Comparison of ENCODE assay signal across 1 cellular context in genomic region chr3:32684800-32685603, GRCh38.
TF ChIP-seq lines count a peak whose summit lies in the region.

TSS of gene CNOT10 (plus strand) at chr3:32685188. CDS start at chr3:32685461, 273 bp downstream.

TF ChIP-seq in K562, 482 proteins besides CTCF, POLR2A, EP300 and RAD21 (continued from another document and continues in another):
- TF ChIP-seq XRCC4 (IDR thresholded peaks at IDR 0.05; ENCODE audit: extremely low read depth, insufficient read depth, insufficient read length) = no peak
- no peak for TF ChIP-seq ZNF165 (CRISPR knock-in tag; IDR thresholded peaks at IDR 0.05; ENCODE audit: borderline replicate concordance)
- TF ChIP-seq ZNF609 (CRISPR knock-in tag; IDR thresholded peaks at IDR 0.05; ENCODE audit: borderline replicate concordance) = no peak
- peak; percentile 70 for TF ChIP-seq NCOA1 (IDR thresholded peaks at IDR 0.05; ENCODE audit: low read depth)
- no peak for TF ChIP-seq ZNF740 (CRISPR knock-in tag; IDR thresholded peaks at IDR 0.05)
- no peak for TF ChIP-seq ZNF740 (tag; IDR thresholded peaks at IDR 0.05)
- peak; percentile 86 for TF ChIP-seq MGA (IDR thresholded peaks at IDR 0.05)
- TF ChIP-seq ZNF354B (CRISPR knock-in tag; IDR thresholded peaks at IDR 0.05) = 0 out of 2 replicates have a peak, but pooled peaks have one; percentile 34
- peak; percentile 89 for TF ChIP-seq SP1 (CRISPR knock-in tag; IDR thresholded peaks at IDR 0.05)
- peak; percentile 83 for TF ChIP-seq SPI1 (IDR thresholded peaks at IDR 0.05; ENCODE audit: borderline replicate concordance, low read depth, low read length)
- 0 out of 4 replicates have a peak, but pooled peaks of 1 of the 2 experiments have one; percentile 3 for TF ChIP-seq KDM1A (IDR thresholded peaks at IDR 0.05)
- TF ChIP-seq NR2C2 (CRISPR knock-in tag; IDR thresholded peaks at IDR 0.05) = no peak
- TF ChIP-seq NR2C2 (tag; IDR thresholded peaks at IDR 0.05) = peak; percentile 95
- TF ChIP-seq CLOCK (CRISPR knock-in tag; IDR thresholded peaks at IDR 0.05; ENCODE audit: borderline replicate concordance) = no peak
- peak; percentile 53 for TF ChIP-seq GATAD2B (IDR thresholded peaks at IDR 0.05; ENCODE audit: borderline replicate concordance)
- TF ChIP-seq ZNF253 (CRISPR knock-in tag; conservative IDR thresholded peaks at IDR 0.05) = no peak
- TF ChIP-seq ELK3 (CRISPR knock-in tag; IDR thresholded peaks at IDR 0.05) = no peak
- TF ChIP-seq HNRNPUL1 (IDR thresholded peaks at IDR 0.05; ENCODE audit: low read length) = no peak
- 0 out of 2 replicates have a peak, but pooled peaks have one; percentile 42 for TF ChIP-seq STAT6 (CRISPR knock-in tag; IDR thresholded peaks at IDR 0.05)
- peak; percentile 42; the same call in 1 of the 2 replicates for TF ChIP-seq PML (IDR thresholded peaks at IDR 0.05; ENCODE audit: low read length)
- TF ChIP-seq ZNF324 (CRISPR knock-in tag; IDR thresholded peaks at IDR 0.05) = peak; percentile 52; the same call in 1 of the 2 replicates
- no peak for TF ChIP-seq ZFP1 (CRISPR knock-in tag; IDR thresholded peaks at IDR 0.05)
- TF ChIP-seq PRMT5 (CRISPR knock-in tag; IDR thresholded peaks at IDR 0.05) = no peak
- TF ChIP-seq SMARCA5 (IDR thresholded peaks at IDR 0.05) = no peak
- TF ChIP-seq FOXP4 (CRISPR knock-in tag; IDR thresholded peaks at IDR 0.05; ENCODE audit: borderline replicate concordance) = no peak
- no peak for TF ChIP-seq GTF2B (IDR thresholded peaks at IDR 0.05; ENCODE audit: extremely low read depth, insufficient read length)
